Comparison of ENCODE assay signal across 1 cellular context in genomic region chr1:112708002-112708448, GRCh38.
TF ChIP-seq lines count a peak whose summit lies in the region.

No MANE protein-coding gene starts in this region.

TF ChIP-seq in GM23338, 12 proteins besides CTCF, POLR2A, EP300 and RAD21 (continued from another document):
- TF ChIP-seq ZNF462 (CRISPR knock-in tag; IDR thresholded peaks at IDR 0.05) (no peak), POLR2AphosphoS5 (IDR thresholded peaks at IDR 0.05; ENCODE audit: low read depth) (no peak), NANOG (IDR thresholded peaks at IDR 0.05; ENCODE audit: borderline replicate concordance) (no peak), ZNF331 (CRISPR knock-in tag; IDR thresholded peaks at IDR 0.05; ENCODE audit: low read depth) (no peak)
